Comparison of ENCODE assay signal across 8 cellular contexts in the genomic region with DNA sequence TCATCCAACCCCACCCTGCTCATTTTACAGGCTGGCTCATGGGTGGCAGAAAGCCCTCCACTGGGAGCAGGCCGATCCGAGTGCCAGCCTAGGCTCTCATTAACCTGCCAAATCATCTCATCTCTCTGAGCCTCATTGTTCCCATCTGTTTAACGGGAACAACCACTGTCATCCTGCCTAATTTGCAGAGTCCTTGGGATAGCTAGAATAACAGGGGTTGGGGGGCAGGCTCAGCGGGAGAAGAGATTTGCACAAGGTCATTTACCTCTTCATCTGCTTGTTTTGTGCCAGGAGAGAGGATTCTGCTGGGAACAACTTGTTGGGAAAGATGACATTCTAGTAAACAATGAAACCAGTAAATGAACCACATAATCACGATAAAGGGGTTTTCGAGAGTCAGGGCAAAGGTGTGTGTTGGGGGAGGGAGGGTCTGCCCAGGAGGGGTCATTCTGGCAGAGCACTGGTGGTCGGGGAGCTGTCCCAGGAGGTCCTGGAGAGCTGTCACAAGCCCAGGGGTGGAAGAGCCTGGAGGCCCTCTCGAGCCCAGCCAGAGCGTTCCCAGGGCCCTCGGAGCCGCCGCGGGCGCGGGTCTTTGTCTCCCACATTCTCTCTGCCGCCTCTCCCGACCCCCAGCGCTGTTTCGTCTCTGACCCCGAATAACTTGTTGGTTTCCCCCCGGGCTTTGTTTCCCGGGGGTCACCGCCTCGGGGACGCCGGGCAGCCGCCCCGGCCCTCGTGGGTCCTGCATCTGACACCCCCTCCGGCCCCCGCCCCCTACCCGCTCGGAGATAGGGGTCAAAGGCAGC. TPM values are rescaled to one million over a fixed set of nuclear protein-coding genes. Genes with fewer than 3 reads are reported as not detected.
DNase-seq lines count a peak whose midpoint lies in the region; ATAC-seq lines count a peak whose summit lies in the region.

No MANE protein-coding gene starts in this region.

- intact Hi-C loops in activated T-helper 2 cell treated with anti-CD3 and anti-CD28 coated beads, Interferon-gamma antibody, Interleukin-2, Interleukin-4, amounts not matched to agents 10 μg/mL and 5 μg/mL and 100 μg/mL, durations not matched to agents 14 hours and 24 hours and 36 hours (cut with micrococcal nuclease): no loop called here
- intact Hi-C loops in left colon (cut with DNase I, micrococcal nuclease): no loop called here

- H3K4me1 ChIP-seq in stomach smooth muscle (ENCODE audit: control insufficient read depth, insufficient read depth, low read length): peaks cover 39% of the 10 kb centered on the region

- H3K27me3 Mint-ChIP-seq in activated T-helper 2 cell treated with anti-CD3 and anti-CD28 coated beads, Interferon-gamma antibody, Interleukin-2, Interleukin-4, amounts not matched to agents 10 μg/mL and 5 μg/mL and 100 μg/mL, durations not matched to agents 14 hours and 24 hours and 36 hours (ENCODE audit: low read depth): peaks cover 15% of the 10 kb centered on the region
- H3K27me3 Mint-ChIP-seq in immature natural killer cell (ENCODE audit: low read depth in 3 of 3): peaks cover 11 to 19% (median 16%) of the 10 kb centered on the region in 3 donors

- no peaks in the 10 kb centered on the region for H3K27me3 ChIP-seq in stomach smooth muscle (ENCODE audit: control insufficient read depth in 1 of 2, insufficient read depth in 2 of 2, low read length in 2 of 2)

- H3K4me1 Mint-ChIP-seq in activated T-helper 2 cell treated with anti-CD3 and anti-CD28 coated beads, Interferon-gamma antibody, Interleukin-2, Interleukin-4, amounts not matched to agents 10 μg/mL and 5 μg/mL and 100 μg/mL, durations not matched to agents 14 hours and 24 hours and 36 hours (ENCODE audit: low read depth): peaks cover 6% of the 10 kb centered on the region
- peaks cover 9 to 14% of the 10 kb centered on the region in 2 donors for H3K4me1 Mint-ChIP-seq in immature natural killer cell

- H3K36me3 ChIP-seq in stomach smooth muscle (ENCODE audit: control insufficient read depth in 2 of 2, insufficient read depth in 2 of 2, low read length in 2 of 2): no peaks in the 10 kb centered on the region

- peak overlapping the region; percentile 59 to 84 for H3K4me3 ChIP-seq in stomach smooth muscle (ENCODE audit: low read length in 2 of 2)

- peak overlapping the region; percentile 75 for H3K27ac ChIP-seq in stomach smooth muscle (ENCODE audit: low read length)

- DNase-seq in NCI-H82 (lab: John Stamatoyannopoulos, UW) (peak; percentile 58), NCI-H82 treated with DMSO at 0.1 percent for 48 hours (lab: John Stamatoyannopoulos, UW; ENCODE audit: unreplicated experiment) (no peak), immature natural killer cell (no peak), left colon (no peak), HPDE6-E6E7 (ENCODE audit: extremely low spot score) (no peak)
- no peak for DNase-seq in activated T-helper 2 cell treated with anti-CD3 and anti-CD28 coated beads, Interferon-gamma antibody, Interleukin-2, Interleukin-4, amounts not matched to agents 10 μg/mL and 5 μg/mL and 100 μg/mL, durations not matched to agents 14 hours and 24 hours and 36 hours (ENCODE audit: low spot score)

- H3K36me3 Mint-ChIP-seq in activated T-helper 2 cell treated with anti-CD3 and anti-CD28 coated beads, Interferon-gamma antibody, Interleukin-2, Interleukin-4, amounts not matched to agents 10 μg/mL and 5 μg/mL and 100 μg/mL, durations not matched to agents 14 hours and 24 hours and 36 hours (ENCODE audit: low read depth): no peaks in the 10 kb centered on the region
- no peaks in the 10 kb centered on the region for H3K36me3 Mint-ChIP-seq in immature natural killer cell

- peak overlapping the region; percentile 66 for H3K4me3 Mint-ChIP-seq in activated T-helper 2 cell treated with anti-CD3 and anti-CD28 coated beads, Interferon-gamma antibody, Interleukin-2, Interleukin-4, amounts not matched to agents 10 μg/mL and 5 μg/mL and 100 μg/mL, durations not matched to agents 14 hours and 24 hours and 36 hours (ENCODE audit: low read depth)
- peak overlapping the region; percentile 78 to 83 (median 79) for H3K4me3 Mint-ChIP-seq in immature natural killer cell

- H3K27ac Mint-ChIP-seq in activated T-helper 2 cell treated with anti-CD3 and anti-CD28 coated beads, Interferon-gamma antibody, Interleukin-2, Interleukin-4, amounts not matched to agents 10 μg/mL and 5 μg/mL and 100 μg/mL, durations not matched to agents 14 hours and 24 hours and 36 hours: peak overlapping the region; percentile 9
- peak overlapping the region in 2 of 6 donors; percentile 9 to 18 for H3K27ac Mint-ChIP-seq in immature natural killer cell

- ATAC-seq in GM18867 (IDR thresholded peaks at IDR 0.05; ENCODE audit: unreplicated experiment): no peak
- ATAC-seq in left colon: no peak

- H3K9ac ChIP-seq in stomach smooth muscle (ENCODE audit: low read length in 2 of 2): peak overlapping the region; percentile 72 to 89

- no peaks in the 10 kb centered on the region for H3K9me3 ChIP-seq in stomach smooth muscle (ENCODE audit: control insufficient read depth in 2 of 2, low read length in 2 of 2)

- no peaks in the 10 kb centered on the region for H3K9me3 Mint-ChIP-seq in activated T-helper 2 cell treated with anti-CD3 and anti-CD28 coated beads, Interferon-gamma antibody, Interleukin-2, Interleukin-4, amounts not matched to agents 10 μg/mL and 5 μg/mL and 100 μg/mL, durations not matched to agents 14 hours and 24 hours and 36 hours
- H3K9me3 Mint-ChIP-seq in immature natural killer cell: no peaks in the 10 kb centered on the region

RNA-seq across cellular contexts. Expression of a gene that starts 22.8 kb away (rescaled TPM):
- 2.4 and 3.0 TPM in 2 replicates for total RNA-seq in activated T-helper 2 cell treated with anti-CD3 and anti-CD28 coated beads, Interferon-gamma antibody, Interleukin-2, Interleukin-4, amounts not matched to agents 10 μg/mL and 5 μg/mL and 100 μg/mL, durations not matched to agents 14 hours and 24 hours and 36 hours
- polyA plus RNA-seq in immature natural killer cell: 1 to 10 TPM; 1.2 to 3.2 (median 1.4) TPM
- total RNA-seq in left colon: 10 to 100 TPM; 63.5 to 73.9 TPM

RNA-seq across cellular contexts. Expression of a gene that starts 35.6 kb away (rescaled TPM):
- total RNA-seq in activated T-helper 2 cell treated with anti-CD3 and anti-CD28 coated beads, Interferon-gamma antibody, Interleukin-2, Interleukin-4, amounts not matched to agents 10 μg/mL and 5 μg/mL and 100 μg/mL, durations not matched to agents 14 hours and 24 hours and 36 hours: 2,552 and 2,593 TPM in 2 replicates
- polyA plus RNA-seq in immature natural killer cell: 1,000 to 10,000 TPM; 3,321 to 6,011 (median 3,509) TPM
- 1,000 to 10,000 TPM; 1,685 to 1,991 TPM for total RNA-seq in left colon

Comparison
In these comparisons a context has a peak if more than half of its experiments do, and no peak if none do; other contexts are left out.
1. RNA of a gene that starts 22.8 kb away (total RNA-seq): 63.5 to 73.9 TPM in left colon; 2.4 to 3.0 TPM in activated T-helper 2 cell treated with anti-CD3 and anti-CD28 coated beads, Interferon-gamma antibody, Interleukin-2, Interleukin-4, amounts not matched to agents 10 μg/mL and 5 μg/mL and 100 μg/mL, durations not matched to agents 14 hours and 24 hours and 36 hours; every median in the first group is over 10 times any median in the second.